In the genomic region with DNA sequence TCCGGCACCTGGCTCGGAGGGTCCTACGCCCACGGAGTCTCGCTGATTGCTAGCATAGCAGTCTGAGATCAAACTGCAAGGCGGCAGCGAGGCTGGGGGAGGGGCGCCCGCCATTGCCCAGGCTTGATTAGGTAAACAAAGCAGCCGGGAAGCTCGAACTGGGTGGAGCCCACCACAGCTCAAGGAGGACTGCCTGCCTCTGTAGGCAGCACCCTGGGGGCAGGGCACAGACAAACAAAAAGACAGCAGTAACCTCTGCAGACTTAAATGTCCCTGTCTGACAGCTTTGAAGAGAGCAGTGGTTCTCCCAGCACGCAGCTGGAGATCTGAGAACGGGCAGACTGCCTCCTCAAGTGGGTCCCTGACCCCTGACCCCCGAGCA, we compare ENCODE assay signal across 1 cellular context.
TF ChIP-seq lines count a peak whose summit lies in the region.

No MANE protein-coding gene starts in this region.

TF ChIP-seq in HepG2, 621 proteins besides CTCF, POLR2A, EP300 and RAD21 (continued from another document):
- TF ChIP-seq, protein P1, sequence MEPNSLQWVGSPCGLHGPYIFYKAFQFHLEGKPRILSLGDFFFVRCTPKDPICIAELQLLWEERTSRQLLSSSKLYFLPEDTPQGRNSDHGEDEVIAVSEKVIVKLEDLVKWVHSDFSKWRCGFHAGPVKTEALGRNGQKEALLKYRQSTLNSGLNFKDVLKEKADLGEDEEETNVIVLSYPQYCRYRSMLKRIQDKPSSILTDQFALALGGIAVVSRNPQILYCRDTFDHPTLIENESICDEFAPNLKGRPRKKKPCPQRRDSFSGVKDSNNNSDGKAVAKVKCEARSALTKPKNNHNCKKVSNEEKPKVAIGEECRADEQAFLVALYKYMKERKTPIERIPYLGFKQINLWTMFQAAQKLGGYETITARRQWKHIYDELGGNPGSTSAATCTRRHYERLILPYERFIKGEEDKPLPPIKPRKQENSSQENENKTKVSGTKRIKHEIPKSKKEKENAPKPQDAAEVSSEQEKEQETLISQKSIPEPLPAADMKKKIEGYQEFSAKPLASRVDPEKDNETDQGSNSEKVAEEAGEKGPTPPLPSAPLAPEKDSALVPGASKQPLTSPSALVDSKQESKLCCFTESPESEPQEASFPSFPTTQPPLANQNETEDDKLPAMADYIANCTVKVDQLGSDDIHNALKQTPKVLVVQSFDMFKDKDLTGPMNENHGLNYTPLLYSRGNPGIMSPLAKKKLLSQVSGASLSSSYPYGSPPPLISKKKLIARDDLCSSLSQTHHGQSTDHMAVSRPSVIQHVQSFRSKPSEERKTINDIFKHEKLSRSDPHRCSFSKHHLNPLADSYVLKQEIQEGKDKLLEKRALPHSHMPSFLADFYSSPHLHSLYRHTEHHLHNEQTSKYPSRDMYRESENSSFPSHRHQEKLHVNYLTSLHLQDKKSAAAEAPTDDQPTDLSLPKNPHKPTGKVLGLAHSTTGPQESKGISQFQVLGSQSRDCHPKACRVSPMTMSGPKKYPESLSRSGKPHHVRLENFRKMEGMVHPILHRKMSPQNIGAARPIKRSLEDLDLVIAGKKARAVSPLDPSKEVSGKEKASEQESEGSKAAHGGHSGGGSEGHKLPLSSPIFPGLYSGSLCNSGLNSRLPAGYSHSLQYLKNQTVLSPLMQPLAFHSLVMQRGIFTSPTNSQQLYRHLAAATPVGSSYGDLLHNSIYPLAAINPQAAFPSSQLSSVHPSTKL (CRISPR knock-in tag; IDR thresholded peaks at IDR 0.05): peak; percentile 7; the same call in 1 of the 2 replicates
